ENCODE assay signal across 8 cellular contexts in genomic region chr1:63773496-63773814, GRCh38. TPM values are rescaled to one million over a fixed set of nuclear protein-coding genes. Genes with fewer than 3 reads are reported as not detected.
DNase-seq lines count a peak whose midpoint lies in the region; TF ChIP-seq lines count a peak whose summit lies in the region.

No MANE protein-coding gene starts in this region.

- no peaks in the 10 kb centered on the region for H3K36me3 ChIP-seq in WERI-Rb-1
- no peaks in the 10 kb centered on the region for H3K36me3 ChIP-seq in stomach

- TF ChIP-seq CTCF in WERI-Rb-1 (IDR thresholded peaks at IDR 0.05; ENCODE audit: low read depth, low read length): no peak
- TF ChIP-seq CTCF in stomach (IDR thresholded peaks at IDR 0.05): no peak

- H3K4me3 ChIP-seq in WERI-Rb-1 (ENCODE audit: low read depth, low read length) (peak overlapping the region; percentile 79), iPS-11a (ENCODE audit: low read depth, low read length) (peak overlapping the region; percentile 27), stomach (peak overlapping the region; percentile 74 to 88 (median 80))

- H3K9me3 Mint-ChIP-seq in T-helper 2 cell treated with Interferon-gamma antibody and Interleukin-4, amounts not matched to agents 5 μg/mL and 100 μg/mL, for 36 hours: no peaks in the 10 kb centered on the region

- no peaks in the 10 kb centered on the region for H3K36me3 Mint-ChIP-seq in T-helper 2 cell treated with Interferon-gamma antibody and Interleukin-4, amounts not matched to agents 5 μg/mL and 100 μg/mL, for 36 hours (ENCODE audit: low read depth)

- intact Hi-C loops in stomach (cut with DNase I; ENCODE audit: low total_unique reads): no loop called here

- peaks cover 72% of the 10 kb centered on the region for H3K27me3 Mint-ChIP-seq in T-helper 2 cell treated with Interferon-gamma antibody and Interleukin-4, amounts not matched to agents 5 μg/mL and 100 μg/mL, for 36 hours (ENCODE audit: low read depth)

- H3K4me3 Mint-ChIP-seq in T-helper 2 cell treated with Interferon-gamma antibody and Interleukin-4, amounts not matched to agents 5 μg/mL and 100 μg/mL, for 36 hours: peak overlapping the region; percentile 47

- no peak overlapping the region for H3K27ac Mint-ChIP-seq in T-helper 2 cell treated with Interferon-gamma antibody and Interleukin-4, amounts not matched to agents 5 μg/mL and 100 μg/mL, for 36 hours

- no peak for DNase-seq in T-helper 2 cell treated with Interferon-gamma antibody and Interleukin-4, amounts not matched to agents 5 μg/mL and 100 μg/mL, for 36 hours (ENCODE audit: low spot score)
- DNase-seq in T-helper 2 cell (no peak), WERI-Rb-1 (no peak), stomach (no peak), kidney tubule cell (ENCODE audit: low spot score) (no peak), nucleus accumbens (lab: John Stamatoyannopoulos, UW) (no peak), epidermal melanocyte (ENCODE audit: insufficient read length, low spot score) (no peak)

- no peaks in the 10 kb centered on the region for H3K9me3 ChIP-seq in WERI-Rb-1 (ENCODE audit: severe bottlenecking)
- H3K9me3 ChIP-seq in stomach: no peaks in the 10 kb centered on the region

- H3K27me3 ChIP-seq in WERI-Rb-1 (ENCODE audit: insufficient read depth, low read depth, severe bottlenecking) (no peaks in the 10 kb centered on the region), stomach (peaks cover 0 to 21% (median 5%) of the 10 kb centered on the region in 3 donors)

- 4 to 7% (median 5%) methylated on average over 9 of the region's 9 CpGs for WGBS in stomach, 5 donors

- H3K4me1 ChIP-seq in stomach: peaks cover 18 to 56% (median 34%) of the 10 kb centered on the region in 4 donors

- TF ChIP-seq EP300 in stomach (IDR thresholded peaks at IDR 0.05): no peak

- H3K4me1 Mint-ChIP-seq in T-helper 2 cell treated with Interferon-gamma antibody and Interleukin-4, amounts not matched to agents 5 μg/mL and 100 μg/mL, for 36 hours (ENCODE audit: low read depth): peaks cover 16% of the 10 kb centered on the region

- H3K27ac ChIP-seq in WERI-Rb-1 (no peak overlapping the region), stomach (peak overlapping the region; percentile 81 to 94 (median 92))

- no peak for TF ChIP-seq POLR2A in stomach (IDR thresholded peaks at IDR 0.05)

RNA-seq across cellular contexts. Expression of gene ROR1, which starts 0.4 kb away (rescaled TPM):
- total RNA-seq in stomach: 10 to 100 TPM; 14.5 to 37.3 (median 33.5) TPM
- 1 to 10 TPM; 1.4 to 2.3 (median 2.2) TPM for polyA plus RNA-seq in stomach

Comparison
In these comparisons a context has a peak if more than half of its experiments do, and no peak if none do; other contexts are left out.
1. H3K4me3 ChIP-seq: peak in every context shown above with its lines; median percentile 80 in stomach; 79 in WERI-Rb-1; 27 in iPS-11a.